Comparison of ENCODE assay signal across 14 cellular contexts in the genomic region with DNA sequence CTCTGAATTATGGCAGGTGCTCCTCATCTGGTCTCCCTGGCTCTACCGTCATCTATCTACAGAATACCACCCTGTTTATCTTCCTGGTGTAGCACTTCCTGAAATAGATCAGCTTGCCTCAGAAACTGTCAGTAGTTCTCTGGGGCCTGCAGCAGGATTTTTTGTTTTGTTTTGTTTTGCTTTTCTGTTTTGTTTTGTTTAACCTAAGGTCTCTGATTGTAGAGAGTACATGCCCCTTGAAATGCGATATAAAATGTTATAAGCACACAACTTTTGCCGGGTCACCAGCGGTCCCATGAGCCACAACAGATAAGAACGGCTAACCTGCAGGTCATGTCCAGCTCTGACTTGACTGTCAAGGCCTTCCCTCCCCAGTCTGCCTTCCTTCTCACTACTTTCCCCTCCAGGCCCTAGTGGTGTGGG. TPM values are rescaled to one million over a fixed set of nuclear protein-coding genes. Genes with fewer than 3 reads are reported as not detected.
A peak's percentile ranks its signal among the peaks of the same experiment; 100 is the strongest.
DNase-seq lines count a peak whose midpoint lies in the region; ATAC-seq, FAIRE-seq and TF ChIP-seq lines count a peak whose summit lies in the region.
"Had no signal": no experiment of that assay in that cellular context is flagged by ENCODE, and none has a peak within 500 bp of the region (broad histone marks: within the 10 kb centered on the region; RNA-seq: fewer than 3 reads in every experiment).

No MANE protein-coding gene starts in this region.

- H3K36me3 Mint-ChIP-seq in T-cell: peaks cover 5% of the 10 kb centered on the region
- peaks cover under 1 to 13% (median 3%) of the 10 kb centered on the region in 3 experiments; a peak in 5 of 7 replicates for H3K36me3 Mint-ChIP-seq in H9 (ENCODE audit: insufficient read depth in 1 of 3, low read depth in 3 of 3)

- no peak overlapping the region for H2AFZ ChIP-seq in H9 (ENCODE audit: low read length)
- H2AFZ ChIP-seq: neural progenitor cell had no signal

- no peak overlapping the region for H3K4me3 ChIP-seq in right cardiac atrium (ENCODE audit: low read length)
- no peak overlapping the region for H3K4me3 ChIP-seq in small intestine (ENCODE audit: low read depth in 1 of 2, low read length in 2 of 2)
- H3K4me3 ChIP-seq: neural progenitor cell had no signal

- DNase-seq in T-cell (no peak), right cardiac atrium (no peak), small intestine (no peak), H9 (no peak), D721Med (ENCODE audit: insufficient read length, low spot score) (no peak), NCI-H526 treated with DMSO at 0.1 percent for 48 hours (lab: John Stamatoyannopoulos, UW) (no peak)
- DNase-seq: activated CD4-positive, CD25-positive, alpha-beta regulatory T cell treated with anti-CD3 and anti-CD28 coated beads, Interleukin-2, amount 50 U/mL, for 72 hours; activated naive CD4-positive, alpha-beta T cell treated with Interleukin-2 at 50 U/mL for 16 hours; H7; NCI-H1105 had no signal

- H3K4me3 Mint-ChIP-seq in T-cell (no peak overlapping the region), H9 (no peak overlapping the region)
- H3K4me3 Mint-ChIP-seq: neural progenitor cell had no signal

- intact Hi-C loops in right cardiac atrium (cut with DNase I): no loop called here

- H3K27me3 Mint-ChIP-seq in T-cell (no peaks in the 10 kb centered on the region), H9 (ENCODE audit: low read depth) (no peaks in the 10 kb centered on the region)

- H2BK12ac ChIP-seq in H9 (ENCODE audit: insufficient read length, low read depth, low read length): no peak overlapping the region

- H3K4me1 Mint-ChIP-seq in T-cell (peaks cover 13 to 27% (median 19%) of the 10 kb centered on the region in 3 donors), H9 (no peaks in the 10 kb centered on the region)
- H3K4me1 Mint-ChIP-seq: neural progenitor cell had no signal

- 9% methylated on average over 5 of the region's 5 CpGs for WGBS in right cardiac atrium
- 34 to 64% (median 51%) methylated on average over 5 of the region's 5 CpGs for WGBS in small intestine, 3 donors
- no CpG with 5 or more reads among the region's 5 CpGs for WGBS in H9 (ENCODE audit: extremely low coverage, insufficient read length, low lambda C conversion rate)

- H4K20me1 ChIP-seq in H9 (ENCODE audit: control insufficient read depth, insufficient read depth, insufficient read length): no peaks in the 10 kb centered on the region

- no peak overlapping the region for H3K18ac ChIP-seq in H9 (ENCODE audit: insufficient read length, low read depth, low read length)

- CTCF ChIA-PET in T-cell (lab: Charles Lee): interaction anchor here in 1 of 2 donors (0.5 to 1.0 kb wide), 2 partner anchors 29 to 50 kb away, joined by 3 read pairs; no protein-coding TSS in a partner anchor

- H3K9me3 Mint-ChIP-seq in T-cell: no peaks in the 10 kb centered on the region
- H3K9me3 Mint-ChIP-seq in H9: no peaks in the 10 kb centered on the region
- H3K9me3 Mint-ChIP-seq: neural progenitor cell had no signal

- no peak overlapping the region for H3K56ac ChIP-seq in H9 (ENCODE audit: insufficient read length, low read depth, low read length)

- H3K79me2 ChIP-seq in H9 (ENCODE audit: insufficient read depth, low read length): peaks cover 2% of the 10 kb centered on the region; the same call in 1 of the 2 replicates

- H2BK120ac ChIP-seq in H9 (ENCODE audit: low read depth, low read length, poor library complexity, severe bottlenecking): no peak overlapping the region

- no peak overlapping the region for H4K5ac ChIP-seq in H9 (ENCODE audit: insufficient read length, low read depth, low read length)

- H3K27me3 ChIP-seq in right cardiac atrium (ENCODE audit: control insufficient read depth, insufficient read depth): no peaks in the 10 kb centered on the region
- no peaks in the 10 kb centered on the region for H3K27me3 ChIP-seq in small intestine (ENCODE audit: control insufficient read depth in 2 of 2, insufficient read depth in 2 of 2, low read length in 2 of 2)
- H3K27me3 ChIP-seq in H9 (ENCODE audit: insufficient read depth, low read length): no peaks in the 10 kb centered on the region
- H3K27me3 ChIP-seq: neural progenitor cell had no signal

- TF ChIP-seq CTCF in H9 (conservative IDR thresholded peaks at IDR 0.05) (no peak), D721Med (IDR thresholded peaks at IDR 0.05; ENCODE audit: insufficient read depth, missing control alignments) (no peak)

- no peak overlapping the region for H3K4ac ChIP-seq in H9 (ENCODE audit: low read depth, low read length)

- H3K27ac ChIP-seq in right cardiac atrium (ENCODE audit: low read length): peak overlapping the region; percentile 65
- peak overlapping the region; percentile 22 to 82 for H3K27ac ChIP-seq in small intestine (ENCODE audit: low read depth in 1 of 2, low read length in 1 of 2)
- no peak overlapping the region for H3K27ac ChIP-seq in H9 (ENCODE audit: insufficient read length, low read depth, low read length)
- H3K27ac ChIP-seq: neural progenitor cell had no signal

- peak; percentile 48 for ATAC-seq in GM21390 (IDR thresholded peaks at IDR 0.05; ENCODE audit: unreplicated experiment)
- ATAC-seq in T-cell (replicated peaks in 1 of 4): peak; percentile 57 to 75 (median 68)
- peak; percentile 72 to 77 for ATAC-seq in right cardiac atrium
- no peak for ATAC-seq in HG03097 (IDR thresholded peaks at IDR 0.05; ENCODE audit: low FRiP score, unreplicated experiment)

- FAIRE-seq in small intestine (lab: Jason Lieb, UNC): no peak
- no peak for FAIRE-seq in D721Med (lab: Jason Lieb, UNC)

- H3K23ac ChIP-seq in H9 (ENCODE audit: insufficient read length, low read depth, low read length): no peak overlapping the region

- no peak overlapping the region for H4K8ac ChIP-seq in H9 (replicated peaks; ENCODE audit: insufficient read length, low read depth, low read length)

- H2AK5ac ChIP-seq in H9 (ENCODE audit: insufficient read length, low read length): no peak overlapping the region

- H3K36me3 ChIP-seq in small intestine (ENCODE audit: control insufficient read depth in 2 of 2, insufficient read depth in 2 of 2, low read length in 2 of 2): peaks cover 0 to 6% of the 10 kb centered on the region in 2 donors
- H3K36me3 ChIP-seq: neural progenitor cell had no signal

- peaks cover 12% of the 10 kb centered on the region for H3K4me1 ChIP-seq in right cardiac atrium (ENCODE audit: control insufficient read depth, insufficient read depth, low read length)
- H3K4me1 ChIP-seq in small intestine (ENCODE audit: control insufficient read depth in 2 of 2, insufficient read depth in 1 of 2, low read depth in 1 of 2, low read length in 1 of 2): peaks cover 0 to 10% of the 10 kb centered on the region in 2 donors
- no peaks in the 10 kb centered on the region for H3K4me1 ChIP-seq in H9 (ENCODE audit: insufficient read depth, low read length)
- H3K4me1 ChIP-seq: neural progenitor cell had no signal

- H3K9me3 ChIP-seq in right cardiac atrium (ENCODE audit: control insufficient read depth, low read length) (no peaks in the 10 kb centered on the region), small intestine (ENCODE audit: control insufficient read depth, low read depth) (no peaks in the 10 kb centered on the region), H9 (ENCODE audit: control insufficient read depth, low read depth, low read length) (no peaks in the 10 kb centered on the region)
- H3K9me3 ChIP-seq: Caco-2 had no signal

- no peaks in the 10 kb centered on the region for H3K23me2 ChIP-seq in H9 (ENCODE audit: insufficient read length, low read depth, low read length, poor library complexity, severe bottlenecking)

- no peak overlapping the region for H3K14ac ChIP-seq in H9 (ENCODE audit: insufficient read depth, low read length)

- H3K4me2 ChIP-seq in H9 (ENCODE audit: insufficient read depth, insufficient read length, low read length): no peak overlapping the region
- H3K4me2 ChIP-seq: neural progenitor cell had no signal

- H4K91ac ChIP-seq in H9 (ENCODE audit: insufficient read length, low read depth, low read length): no peak overlapping the region

- no peak overlapping the region for H2BK15ac ChIP-seq in H9 (ENCODE audit: low read depth, low read length)

- no peaks in the 10 kb centered on the region for H3K79me1 ChIP-seq in H9 (ENCODE audit: insufficient read depth, low read depth, low read length, poor library complexity, severe bottlenecking)

- H2BK20ac ChIP-seq in H9 (ENCODE audit: low read depth, low read length, poor library complexity, severe bottlenecking): no peak overlapping the region

- no peak overlapping the region for H3T11ph ChIP-seq in H9 (ENCODE audit: low read length)

- H3K27ac Mint-ChIP-seq in T-cell (no peak overlapping the region), H9 (no peak overlapping the region)
- H3K27ac Mint-ChIP-seq: neural progenitor cell had no signal

- H3K9ac ChIP-seq in H9 (ENCODE audit: extremely low read depth, insufficient read length, low read length): no peak overlapping the region
- H3K9ac ChIP-seq: neural progenitor cell had no signal

- H2BK5ac ChIP-seq in H9 (ENCODE audit: insufficient read length, low read length): no peak overlapping the region

- POLR2A ChIA-PET in T-cell (lab: Charles Lee): no interaction called here

RNA-seq across cellular contexts. Expression of gene CREBRF, which starts 26.6 kb away (rescaled TPM):
- 10 to 100 TPM; 77.8 to 94.7 (median 89.7) TPM for total RNA-seq in T-cell
- total RNA-seq in right cardiac atrium: 10 to 100 TPM; 14.7 to 29.7 (median 26.2) TPM
- polyA plus RNA-seq in right cardiac atrium: 6.9 TPM
- 1 to 10 TPM; 3.8 to 6.5 (median 5.7) TPM for polyA plus RNA-seq in small intestine
- 2.7 and 3.0 TPM in 2 replicates for total RNA-seq in H9 (2021)

RNA-seq across cellular contexts. Expression of gene ATP6V0E1, which starts 45.9 kb away (rescaled TPM):
- total RNA-seq in T-cell (100 to 1,000 TPM in 4 of 5 donors, 10 to 100 TPM in 1; 81.6 to 156 (median 132) TPM), right cardiac atrium (100 to 1,000 TPM; 200 to 243 (median 211) TPM), H9 (2021) (101 TPM in 2 replicates)
- polyA plus RNA-seq in right cardiac atrium (350 TPM), small intestine (100 to 1,000 TPM; 170 to 230 (median 203) TPM)
